10 cellular contexts compared by ENCODE assay signal in the genomic region with DNA sequence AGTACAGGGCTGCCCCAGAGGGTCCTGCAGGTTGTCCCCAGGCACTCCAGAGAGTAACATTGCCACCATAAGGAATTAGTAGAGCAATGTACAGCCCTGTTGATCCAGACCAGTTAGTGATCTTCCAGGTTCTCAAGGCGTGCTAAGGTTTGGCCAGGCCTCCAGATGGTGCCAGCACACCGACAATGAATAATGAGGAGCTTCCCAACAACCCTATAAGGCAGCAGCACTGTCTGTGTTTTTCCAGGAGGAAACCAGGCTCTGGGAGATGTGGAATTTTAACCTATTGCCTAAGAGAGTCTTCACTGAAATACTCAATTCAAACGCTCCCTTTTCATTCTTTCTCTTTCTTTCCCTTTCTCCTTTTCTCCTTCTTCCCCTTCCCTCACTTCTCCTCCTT.
DNase-seq lines count a peak whose midpoint lies in the region; ATAC-seq, FAIRE-seq and TF ChIP-seq lines count a peak whose summit lies in the region.
"Had no signal": no experiment of that assay in that cellular context is flagged by ENCODE, and none has a peak within 500 bp of the region (broad histone marks: within the 10 kb centered on the region; RNA-seq: fewer than 3 reads in every experiment).

No MANE protein-coding gene starts in this region.

- CTCF ChIA-PET in RWPE1 (lab: Yijun Ruan, JAX) = interaction anchor here (0.6 to 1.6 kb wide), 4 partner anchors 36 to 1149 kb away, joined by 3 to 8 read pairs (median 6); no protein-coding TSS in a partner anchor
- CTCF ChIA-PET in activated CD4-positive, alpha-beta T cell treated with anti-CD3 and anti-CD28 coated beads, Interleukin-2, amount 10 ng/mL, durations not matched to agents 7 days and 5 days (lab: Charles Lee) = no interaction called here

- H3K4me3 Mint-ChIP-seq in activated CD4-positive, alpha-beta T cell treated with anti-CD3 and anti-CD28 coated beads, Interleukin-2, amount 10 ng/mL, durations not matched to agents 7 days and 5 days = no peak overlapping the region
- H3K4me3 Mint-ChIP-seq: activated naive CD8-positive, alpha-beta T cell treated with anti-CD3 and anti-CD28 coated beads, Interleukin-2, amount 10 ng/mL, durations not matched to agents 7 days and 5 days had no signal

- H3K27ac Mint-ChIP-seq in activated CD4-positive, alpha-beta T cell treated with anti-CD3 and anti-CD28 coated beads, Interleukin-2, amount 10 ng/mL, durations not matched to agents 7 days and 5 days = no peak overlapping the region
- H3K27ac Mint-ChIP-seq: activated naive CD8-positive, alpha-beta T cell treated with anti-CD3 and anti-CD28 coated beads, Interleukin-2, amount 10 ng/mL, durations not matched to agents 7 days and 5 days had no signal

- POLR2A ChIA-PET in RWPE1 (lab: Yijun Ruan, JAX; ENCODE audit: low non-redundant PET) = no interaction called here
- POLR2A ChIA-PET in activated CD4-positive, alpha-beta T cell treated with anti-CD3 and anti-CD28 coated beads, Interleukin-2, amount 10 ng/mL, durations not matched to agents 7 days and 5 days (lab: Charles Lee) = no interaction called here

- DNase-seq in D721Med (ENCODE audit: insufficient read length, low spot score) = no peak
- DNase-seq in RWPE1 (ENCODE audit: low spot score) = peak; percentile 45
- peak in 1 of 2 donors; percentile 58 for DNase-seq in foreskin keratinocyte
- no peak for DNase-seq in omental fat pad (ENCODE audit: low spot score)
- DNase-seq in activated effector memory CD4-positive, alpha-beta T cell treated with anti-CD3 and anti-CD28 coated beads, Interleukin-2, amount 50 U/mL, for 16 hours = no peak
- no peak for DNase-seq in activated CD4-positive, alpha-beta T cell treated with anti-CD3 and anti-CD28 coated beads, Interleukin-2, amount 10 ng/mL, durations not matched to agents 7 days and 5 days
- DNase-seq: activated naive CD8-positive, alpha-beta T cell treated with anti-CD3 and anti-CD28 coated beads, Interleukin-2, amount 10 ng/mL, durations not matched to agents 7 days and 5 days had no signal

- ATAC-seq in foreskin keratinocyte (peak; percentile 36), omental fat pad (ENCODE audit: low FRiP score) (peak; percentile 96), HG03095 (IDR thresholded peaks at IDR 0.05; ENCODE audit: unreplicated experiment) (no peak), GM21367 (IDR thresholded peaks at IDR 0.05; ENCODE audit: unreplicated experiment) (no peak)

- H3K4me1 ChIP-seq in foreskin keratinocyte = peaks cover 30% of the 10 kb centered on the region

- TF ChIP-seq CTCF in D721Med (IDR thresholded peaks at IDR 0.05; ENCODE audit: insufficient read depth, missing control alignments) (peak; percentile 40), RWPE1 (conservative IDR thresholded peaks at IDR 0.05; ENCODE audit: low read depth) (no peak), foreskin keratinocyte (conservative IDR thresholded peaks at IDR 0.05) (peak; percentile 70), omental fat pad (IDR thresholded peaks at IDR 0.05) (no peak)

- H3K27ac ChIP-seq in RWPE1 (no peak overlapping the region), foreskin keratinocyte (no peak overlapping the region)

- H3K27me3 Mint-ChIP-seq in activated CD4-positive, alpha-beta T cell treated with anti-CD3 and anti-CD28 coated beads, Interleukin-2, amount 10 ng/mL, durations not matched to agents 7 days and 5 days = no peaks in the 10 kb centered on the region
- H3K27me3 Mint-ChIP-seq: activated naive CD8-positive, alpha-beta T cell treated with anti-CD3 and anti-CD28 coated beads, Interleukin-2, amount 10 ng/mL, durations not matched to agents 7 days and 5 days; IgD-negative memory B cell had no signal

- H3K27me3 ChIP-seq in foreskin keratinocyte = no peaks in the 10 kb centered on the region

- H3K36me3 Mint-ChIP-seq in activated CD4-positive, alpha-beta T cell treated with anti-CD3 and anti-CD28 coated beads, Interleukin-2, amount 10 ng/mL, durations not matched to agents 7 days and 5 days (ENCODE audit: low read depth) = peaks cover 18% of the 10 kb centered on the region

- no peaks in the 10 kb centered on the region for H3K9me3 Mint-ChIP-seq in activated CD4-positive, alpha-beta T cell treated with anti-CD3 and anti-CD28 coated beads, Interleukin-2, amount 10 ng/mL, durations not matched to agents 7 days and 5 days
- H3K9me3 Mint-ChIP-seq: activated naive CD8-positive, alpha-beta T cell treated with anti-CD3 and anti-CD28 coated beads, Interleukin-2, amount 10 ng/mL, durations not matched to agents 7 days and 5 days; IgD-negative memory B cell had no signal

- FAIRE-seq in D721Med (lab: Jason Lieb, UNC) = no peak

- no peaks in the 10 kb centered on the region for H3K4me1 Mint-ChIP-seq in activated CD4-positive, alpha-beta T cell treated with anti-CD3 and anti-CD28 coated beads, Interleukin-2, amount 10 ng/mL, durations not matched to agents 7 days and 5 days
- H3K4me1 Mint-ChIP-seq: activated naive CD8-positive, alpha-beta T cell treated with anti-CD3 and anti-CD28 coated beads, Interleukin-2, amount 10 ng/mL, durations not matched to agents 7 days and 5 days had no signal

Comparison
In these comparisons a context has a peak if more than half of its experiments do, and no peak if none do; other contexts are left out.
1. CTCF ChIP-seq: peak in D721Med (single experiment) and foreskin keratinocyte (single experiment); none in RWPE1 (single experiment) and omental fat pad (0 of 3).
2. ATAC-seq: peak in foreskin keratinocyte (single experiment) and omental fat pad (single experiment); none in HG03095 (single experiment) and GM21367 (single experiment).